12 cellular contexts compared by ENCODE assay signal in the genomic region with DNA sequence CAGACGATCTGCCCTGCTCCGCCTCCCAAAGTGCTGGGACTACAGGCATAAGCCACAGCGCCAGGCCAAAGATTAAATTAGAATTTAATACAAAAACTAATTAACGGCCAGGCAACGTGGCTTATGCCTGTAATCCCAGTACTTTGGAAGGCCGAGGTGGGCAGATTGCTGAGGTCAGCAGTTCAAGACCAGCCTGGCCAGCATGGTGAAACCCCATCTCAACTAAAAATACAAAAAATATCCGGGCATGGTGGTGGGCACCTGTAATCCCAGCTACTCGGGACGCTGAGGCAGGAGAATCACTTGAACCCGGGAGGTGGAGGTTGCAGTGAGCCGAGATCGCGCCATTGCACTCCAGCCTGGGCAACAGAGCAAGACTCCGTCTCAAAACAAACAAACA. TPM values are rescaled to one million over a fixed set of nuclear protein-coding genes. Genes with fewer than 3 reads are reported as not detected.
"Had no signal": no experiment of that assay in that cellular context is flagged by ENCODE, and none has a peak within 500 bp of the region (broad histone marks: within the 10 kb centered on the region; RNA-seq: fewer than 3 reads in every experiment).

No MANE protein-coding gene starts in this region.

RNA-seq across cellular contexts. Expression of gene MBD3L3, which starts 2.8 kb away (rescaled TPM):
- total RNA-seq: OCI-LY7, PC-3, PC-9, Peyer's patch, Right ventricle myocardium inferior, Right ventricle myocardium superior, RPMI7951, SJCRH30, SJSA1, SK-MEL-5, T-cell had no signal

RNA-seq across cellular contexts. Expression of gene MBD3L2, which starts 6.6 kb away (rescaled TPM):
- total RNA-seq: OCI-LY7, PC-3, PC-9, Peyer's patch, Right ventricle myocardium inferior, Right ventricle myocardium superior, RPMI7951, SJCRH30, SJSA1, SK-MEL-5, T-cell had no signal

RNA-seq across cellular contexts. Expression of gene MBD3L4, which starts 15.7 kb away (rescaled TPM):
- total RNA-seq: OCI-LY7, PC-3, PC-9, Peyer's patch, Right ventricle myocardium inferior, Right ventricle myocardium superior, RPMI7951, SJCRH30, SJSA1, SK-MEL-5, T-cell had no signal
- polyA plus RNA-seq: SK-N-SH had no signal

RNA-seq across cellular contexts. Expression of gene MBD3L5, which starts 25.3 kb away (rescaled TPM):
- total RNA-seq: OCI-LY7, PC-3, PC-9, Peyer's patch, Right ventricle myocardium inferior, Right ventricle myocardium superior, RPMI7951, SJCRH30, SJSA1, SK-MEL-5, T-cell had no signal
- polyA plus RNA-seq: SK-N-SH had no signal
